8 cellular contexts compared by ENCODE assay signal in the genomic region with DNA sequence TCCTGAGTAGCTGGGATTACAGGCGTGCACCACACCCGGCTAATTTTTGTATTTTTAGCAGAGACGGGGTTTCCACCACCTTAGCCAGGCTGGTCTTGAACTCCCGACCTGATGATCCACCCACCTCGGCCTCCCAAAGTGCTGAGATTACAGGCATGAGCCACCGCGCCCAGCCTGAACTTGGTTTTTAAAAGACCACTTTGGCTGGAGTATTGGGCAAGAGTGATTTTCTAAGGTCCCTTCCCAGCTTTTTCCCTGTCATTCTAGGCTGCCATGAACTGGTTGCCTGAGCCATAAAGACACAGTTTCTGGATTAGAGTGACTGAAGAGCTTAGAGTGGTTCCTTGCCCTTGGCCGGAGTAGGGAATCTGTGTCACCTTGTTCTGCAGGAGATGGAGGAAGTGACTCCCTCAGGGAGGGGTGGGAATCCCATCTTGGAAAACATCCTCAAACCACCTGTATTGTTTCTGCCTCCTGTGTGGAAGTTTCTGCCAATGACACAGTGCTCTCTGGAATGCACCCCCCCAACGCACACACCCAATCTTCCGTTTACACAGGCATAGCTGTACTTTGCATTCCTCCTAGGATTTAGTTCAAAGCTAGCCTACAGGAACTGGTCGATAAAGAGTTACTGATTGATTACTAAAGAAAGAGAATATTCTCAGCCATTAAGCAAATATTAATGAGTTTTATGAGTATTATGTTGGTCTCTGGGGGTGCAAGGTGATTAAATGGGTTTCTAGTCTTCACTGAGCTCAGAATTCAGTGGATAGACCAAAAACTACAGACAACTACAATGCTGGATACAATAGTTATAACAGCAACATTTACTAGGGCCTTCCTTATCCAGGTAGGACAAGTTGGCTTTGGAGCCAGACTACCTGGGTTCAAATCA. TPM values are rescaled to one million over a fixed set of nuclear protein-coding genes. Genes with fewer than 3 reads are reported as not detected.
DNase-seq lines count a peak whose midpoint lies in the region; ATAC-seq and TF ChIP-seq lines count a peak whose summit lies in the region.

No MANE protein-coding gene starts in this region.

- peak; percentile 86 to 93 (median 90) for DNase-seq in body of pancreas
- peak; percentile 98 for DNase-seq in kidney tubule cell (ENCODE audit: low spot score)
- no peak for DNase-seq in stimulated activated naive CD4-positive, alpha-beta T cell treated with Interleukin-2 at 50 U/mL for 16 hours (lab: John Stamatoyannopoulos, UW)
- no peak for DNase-seq in NOMO-1 (lab: John Stamatoyannopoulos, UW; ENCODE audit: unreplicated experiment in 2 of 2)
- DNase-seq in CD1c-positive myeloid dendritic cell (ENCODE audit: extremely low spot score): no peak

- TF ChIP-seq CTCF in body of pancreas (IDR thresholded peaks at IDR 0.05): peak in 1 of 7 experiments; percentile 7

- H3K27me3 ChIP-seq in HUES64 (ENCODE audit: insufficient read depth, low read length) (no peaks in the 10 kb centered on the region), body of pancreas (no peaks in the 10 kb centered on the region), thymus (ENCODE audit: control insufficient read depth, insufficient read depth) (no peaks in the 10 kb centered on the region)

- H3K36me3 ChIP-seq in HUES64 (ENCODE audit: insufficient read depth, low read length) (peaks cover 32% of the 10 kb centered on the region), body of pancreas (replicated peaks in 1 of 2; ENCODE audit: insufficient read depth in 1 of 2, low read depth in 2 of 2) (no peaks in the 10 kb centered on the region), thymus (ENCODE audit: control insufficient read depth, insufficient read depth) (peaks cover 28% of the 10 kb centered on the region)

- H3K27ac ChIP-seq in HUES64 (ENCODE audit: low read depth, low read length) (peak overlapping the region; percentile 73; the same call in 1 of the 2 replicates), body of pancreas (peak overlapping the region; percentile 94 to 96 (median 94)), thymus (ENCODE audit: low read depth) (peak overlapping the region; percentile 80)

- H3K9me3 ChIP-seq in HUES64 (ENCODE audit: insufficient read depth, low read depth, low read length) (no peaks in the 10 kb centered on the region), body of pancreas (no peaks in the 10 kb centered on the region), thymus (ENCODE audit: control insufficient read depth) (no peaks in the 10 kb centered on the region)

- H3K4me1 ChIP-seq in HUES64 (ENCODE audit: insufficient read depth, low read length): peaks cover 24% of the 10 kb centered on the region
- H3K4me1 ChIP-seq in body of pancreas: peaks cover 86% of the 10 kb centered on the region
- peaks cover 58% of the 10 kb centered on the region for H3K4me1 ChIP-seq in thymus (ENCODE audit: control insufficient read depth, insufficient read depth, low read length)

- H3K9ac ChIP-seq in HUES64 (ENCODE audit: low read depth, low read length): no peak overlapping the region

- TF ChIP-seq POLR2A in body of pancreas (IDR thresholded peaks at IDR 0.05): peak in 2 of 3 donors; percentile 49 to 65

- intact Hi-C loops in body of pancreas (cut with DNase I): no loop called here

- WGBS in HUES64: 91% methylated on average over 10 of the region's 11 CpGs
- WGBS in body of pancreas, 2 donors: 52 to 53% methylated on average over 11 of the region's 11 CpGs
- 97% methylated on average over 11 of the region's 11 CpGs for WGBS in thymus

- H3K4me3 ChIP-seq in HUES64 (ENCODE audit: low read length): no peak overlapping the region
- H3K4me3 ChIP-seq in body of pancreas: no peak overlapping the region
- no peak overlapping the region for H3K4me3 ChIP-seq in thymus (ENCODE audit: low read length)

- ATAC-seq in body of pancreas (peak; percentile 97), GM18861 (IDR thresholded peaks at IDR 0.05; ENCODE audit: unreplicated experiment) (no peak)

RNA-seq across cellular contexts. Expression of a gene that starts 18.2 kb away (rescaled TPM):
- polyA plus RNA-seq in HUES64 (2013, experiment 1 of 2): 48.8 TPM
- 44.5 TPM for polyA plus RNA-seq in HUES64 (2013, experiment 2 of 2)
- total RNA-seq in body of pancreas: 100 to 1,000 TPM in 1 of 2 donors, 10 to 100 TPM in 1; 96.2 to 103 TPM
- 58.3 TPM for polyA plus RNA-seq in thymus

RNA-seq across cellular contexts. Expression of a gene that starts 34.6 kb away (rescaled TPM):
- polyA plus RNA-seq in HUES64 (2013, experiment 1 of 2): 86.2 TPM
- 101 TPM for polyA plus RNA-seq in HUES64 (2013, experiment 2 of 2)
- not detected for total RNA-seq in body of pancreas
- polyA plus RNA-seq in thymus: 8.2 TPM

Comparison
In these comparisons a context has a peak if more than half of its experiments do, and no peak if none do; other contexts are left out.
1. DNase-seq: peak in body of pancreas (4 of 4) and kidney tubule cell (single experiment); none in stimulated activated naive CD4-positive, alpha-beta T cell treated with Interleukin-2 at 50 U/mL for 16 hours (single experiment), NOMO-1 (0 of 2) and CD1c-positive myeloid dendritic cell (single experiment).
2. Peak in every context shown above with its lines, with median percentiles within 50 percentile points of each other: H3K27ac ChIP-seq.